Comparison of ENCODE assay signal across 9 cellular contexts in genomic region chr4:118076958-118077766, GRCh38. TPM values are rescaled to one million over a fixed set of nuclear protein-coding genes. Genes with fewer than 3 reads are reported as not detected.
A peak's percentile ranks its signal among the peaks of the same experiment; 100 is the strongest.
DNase-seq lines count a peak whose midpoint lies in the region; ATAC-seq and TF ChIP-seq lines count a peak whose summit lies in the region.
"Had no signal": no experiment of that assay in that cellular context is flagged by ENCODE, and none has a peak within 500 bp of the region (broad histone marks: within the 10 kb centered on the region; RNA-seq: fewer than 3 reads in every experiment).

No MANE protein-coding gene starts in this region.

- no peak overlapping the region for H3K27ac Mint-ChIP-seq in activated CD4-positive, alpha-beta T cell treated with anti-CD3 and anti-CD28 coated beads, Interleukin-2, amount 10 ng/mL, durations not matched to agents 24 days and 14 days

- in situ Hi-C loops in brain microvascular endothelial cell (cut with HindIII; ENCODE audit: low pct_ligation_motif_present, low sequenced_read_pairs) = no loop called here

- H3K4me3 ChIP-seq in LNCaP clone FGC (ENCODE audit: low read depth, low read length) (no peak overlapping the region), brain microvascular endothelial cell (ENCODE audit: low read depth, low read length) (no peak overlapping the region)

- H3K27ac ChIP-seq in brain microvascular endothelial cell = no peak overlapping the region

- peak; percentile 75 for DNase-seq in activated CD4-positive, alpha-beta T cell treated with anti-CD3 and anti-CD28 coated beads, Interleukin-2, amount 10 ng/mL, durations not matched to agents 24 days and 14 days
- DNase-seq in activated CD4-positive, alpha-beta T cell treated with anti-CD3 and anti-CD28 coated beads, Interleukin-2, amount 50 U/mL, for 4 hours = no peak
- DNase-seq in LNCaP clone FGC (ENCODE audit: low read depth) (peak; percentile 1), brain microvascular endothelial cell (peak; percentile 45), renal cortical epithelial cell (ENCODE audit: low read depth) (peak; percentile 11), NCI-H446 treated with DMSO at 0.1 percent for 48 hours (lab: John Stamatoyannopoulos, UW) (no peak), NCI-H1417 treated with DMSO at 0.1 percent for 48 hours (lab: John Stamatoyannopoulos, UW) (no peak)

- H3K4me3 Mint-ChIP-seq in activated CD4-positive, alpha-beta T cell treated with anti-CD3 and anti-CD28 coated beads, Interleukin-2, amount 10 ng/mL, durations not matched to agents 24 days and 14 days = no peak overlapping the region

- peaks cover 5% of the 10 kb centered on the region for H3K4me1 Mint-ChIP-seq in activated CD4-positive, alpha-beta T cell treated with anti-CD3 and anti-CD28 coated beads, Interleukin-2, amount 10 ng/mL, durations not matched to agents 24 days and 14 days

- intact Hi-C loops in activated CD4-positive, alpha-beta T cell treated with anti-CD3 and anti-CD28 coated beads, Interleukin-2, amount 10 ng/mL, durations not matched to agents 24 days and 14 days (cut with micrococcal nuclease) = loop anchor here (1.0 to 5.0 kb wide), 3 partner anchors 35 to 194 kb away; no protein-coding TSS in a partner anchor

- peak; percentile 79 for ATAC-seq in GM21528 (IDR thresholded peaks at IDR 0.05; ENCODE audit: low FRiP score, unreplicated experiment)

- no peaks in the 10 kb centered on the region for H3K36me3 Mint-ChIP-seq in activated CD4-positive, alpha-beta T cell treated with anti-CD3 and anti-CD28 coated beads, Interleukin-2, amount 10 ng/mL, durations not matched to agents 24 days and 14 days (ENCODE audit: low read depth)

- H3K36me3 ChIP-seq in brain microvascular endothelial cell (replicated peaks) = no peaks in the 10 kb centered on the region

- H3K27me3 Mint-ChIP-seq in activated CD4-positive, alpha-beta T cell treated with anti-CD3 and anti-CD28 coated beads, Interleukin-2, amount 10 ng/mL, durations not matched to agents 24 days and 14 days = peaks cover 5% of the 10 kb centered on the region

- H3K27me3 ChIP-seq in brain microvascular endothelial cell (replicated peaks) = no peaks in the 10 kb centered on the region

- no peaks in the 10 kb centered on the region for H3K9me3 Mint-ChIP-seq in activated CD4-positive, alpha-beta T cell treated with anti-CD3 and anti-CD28 coated beads, Interleukin-2, amount 10 ng/mL, durations not matched to agents 24 days and 14 days

- TF ChIP-seq CTCF in LNCaP clone FGC (IDR thresholded peaks at IDR 0.05; ENCODE audit: control insufficient read depth, extremely low read depth, insufficient read depth) (peak; percentile 81), brain microvascular endothelial cell (IDR thresholded peaks at IDR 0.05; ENCODE audit: low read depth, low read length, missing control alignments) (peak; percentile 75)

RNA-seq across cellular contexts. Expression of gene NDST3, which starts 42.9 kb away (rescaled TPM):
- not detected in 2 replicates for total RNA-seq in activated CD4-positive, alpha-beta T cell treated with anti-CD3 and anti-CD28 coated beads, Interleukin-2, amount 10 ng/mL, durations not matched to agents 24 days and 14 days
- total RNA-seq in renal cortical epithelial cell = 0.35 and 0.60 TPM in 2 replicates
- total RNA-seq: aorta had no signal

Comparison
In these comparisons a context has a peak if more than half of its experiments do, and no peak if none do; other contexts are left out.
1. DNase-seq: peak in activated CD4-positive, alpha-beta T cell treated with anti-CD3 and anti-CD28 coated beads, Interleukin-2, amount 10 ng/mL, durations not matched to agents 24 days and 14 days (single experiment), LNCaP clone FGC (single experiment), brain microvascular endothelial cell (single experiment) and renal cortical epithelial cell (single experiment); none in activated CD4-positive, alpha-beta T cell treated with anti-CD3 and anti-CD28 coated beads, Interleukin-2, amount 50 U/mL, for 4 hours (0 of 2), NCI-H446 treated with DMSO at 0.1 percent for 48 hours (single experiment) and NCI-H1417 treated with DMSO at 0.1 percent for 48 hours (single experiment).